Comparison of ENCODE assay signal across 9 cellular contexts in genomic region chr4:76982638-76983579, GRCh38. TPM values are rescaled to one million over a fixed set of nuclear protein-coding genes. Genes with fewer than 3 reads are reported as not detected.
DNase-seq lines count a peak whose midpoint lies in the region; ATAC-seq and TF ChIP-seq lines count a peak whose summit lies in the region.
"Had no signal": no experiment of that assay in that cellular context is flagged by ENCODE, and none has a peak within 500 bp of the region (broad histone marks: within the 10 kb centered on the region; RNA-seq: fewer than 3 reads in every experiment).

No MANE protein-coding gene starts in this region.

- H3K9me3 ChIP-seq in Caco-2, result no peaks in the 10 kb centered on the region

- intact Hi-C loops in Caco-2 (cut with micrococcal nuclease; ENCODE audit: unreplicated experiment) (no loop called here), natural killer cell (cut with micrococcal nuclease) (no loop called here)

- H3K36me3 Mint-ChIP-seq in Caco-2 (ENCODE audit: insufficient read depth, unreplicated experiment) (peaks cover 12% of the 10 kb centered on the region), natural killer cell (no peaks in the 10 kb centered on the region)

- H3K4me1 Mint-ChIP-seq in Caco-2 (ENCODE audit: low read depth, unreplicated experiment) (peaks cover 40% of the 10 kb centered on the region), natural killer cell (peaks cover 60 to 64% of the 10 kb centered on the region in 2 donors)

- DNase-seq in Caco-2 (peak in 1 of 2 experiments; percentile 20), astrocyte of the hippocampus (ENCODE audit: low read depth, low spot score) (peak; percentile 51), natural killer cell (no peak), GM03348 (ENCODE audit: low spot score) (no peak), ACHN (no peak), HuH-7.5 (ENCODE audit: low spot score) (no peak)
- DNase-seq: MV-4-11 had no signal

- H3K27ac Mint-ChIP-seq in Caco-2 (ENCODE audit: unreplicated experiment) (no peak overlapping the region), natural killer cell (peak overlapping the region; percentile 50 to 58)

- CTCF ChIA-PET in Caco-2 (lab: Charles Lee), result interaction anchor here (0.6 kb wide), 1 partner anchor 441 kb away, joined by 3 read pairs; no protein-coding TSS in a partner anchor

- H3K27me3 ChIP-seq in Caco-2 (replicated peaks; ENCODE audit: control insufficient read depth, insufficient read depth, low read length), result no peaks in the 10 kb centered on the region

- no peaks in the 10 kb centered on the region for H3K36me3 ChIP-seq in Caco-2 (ENCODE audit: control insufficient read depth, insufficient read depth, low read length)

- no peak overlapping the region for H3K4me3 ChIP-seq in Caco-2 (ENCODE audit: low read depth, low read length)

- H3K4me3 Mint-ChIP-seq in Caco-2 (ENCODE audit: unreplicated experiment) (no peak overlapping the region), natural killer cell (peak overlapping the region; percentile 61)

- TF ChIP-seq CTCF in Caco-2 (IDR thresholded peaks at IDR 0.05; ENCODE audit: insufficient read depth in 1 of 2, low read depth in 1 of 2, low read length in 1 of 2, severe bottlenecking in 1 of 2, unreplicated experiment in 1 of 2), result peak; percentile 29 to 30
- TF ChIP-seq CTCF in natural killer cell (IDR thresholded peaks at IDR 0.05), result no peak

- POLR2A ChIA-PET in Caco-2 (lab: Charles Lee), result interaction anchor here (0.6 to 0.7 kb wide), 2 partner anchors 16 to 173 kb away, joined by 3 read pairs; no protein-coding TSS in a partner anchor

- ATAC-seq in HG03378 (IDR thresholded peaks at IDR 0.05; ENCODE audit: unreplicated experiment) (peak; percentile 45), natural killer cell (peak in 1 of 3 donors; percentile 58), GM21526 (IDR thresholded peaks at IDR 0.05; ENCODE audit: low FRiP score, unreplicated experiment) (no peak)

- H3K4me1 ChIP-seq in Caco-2, result peaks cover 26% of the 10 kb centered on the region

- H3K9me3 Mint-ChIP-seq in Caco-2 (ENCODE audit: unreplicated experiment) (peaks cover 8% of the 10 kb centered on the region), natural killer cell (no peaks in the 10 kb centered on the region)

- BruUV-seq in Caco-2 (replicated peaks; lab: Mats Ljungman, UMichigan), result no TSS peak

- in situ Hi-C loops in ACHN (cut with HindIII; ENCODE audit: low pct_ligation_motif_present, low pct_unique_long_range_greater_than_20kb, low sequenced_read_pairs), result no loop called here

- H3K27me3 Mint-ChIP-seq in Caco-2 (ENCODE audit: insufficient read depth, unreplicated experiment) (no peaks in the 10 kb centered on the region), natural killer cell (ENCODE audit: low read depth in 2 of 2) (no peaks in the 10 kb centered on the region)

RNA-seq across cellular contexts. Expression of gene SEPTIN11, which starts 33.4 kb away (rescaled TPM):
- total RNA-seq in Caco-2 (2022), result 119 and 127 TPM in 2 replicates
- 10 to 100 TPM; 38.6 to 52.8 (median 46.2) TPM for total RNA-seq in natural killer cell
